13 cellular contexts compared by ENCODE assay signal in the genomic region with DNA sequence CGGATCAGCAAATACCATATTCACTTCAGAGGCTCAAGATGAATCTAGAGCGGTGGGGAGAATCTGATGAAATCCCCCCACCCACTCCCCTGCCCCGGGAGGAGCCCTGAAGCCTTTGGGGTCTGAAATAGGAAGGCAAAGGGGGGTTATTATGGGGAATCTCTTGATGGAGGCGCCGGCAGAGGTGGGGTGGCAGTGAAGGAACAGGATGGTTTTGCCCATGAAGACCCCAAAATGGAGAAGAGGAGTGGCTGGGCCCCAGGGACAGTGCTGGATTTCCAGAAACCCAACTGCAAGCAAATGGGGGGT. TPM values are rescaled to one million over a fixed set of nuclear protein-coding genes. Genes with fewer than 3 reads are reported as not detected.
DNase-seq lines count a peak whose midpoint lies in the region; ATAC-seq and TF ChIP-seq lines count a peak whose summit lies in the region.
"Had no signal": no experiment of that assay in that cellular context is flagged by ENCODE, and none has a peak within 500 bp of the region (broad histone marks: within the 10 kb centered on the region; RNA-seq: fewer than 3 reads in every experiment).

No MANE protein-coding gene starts in this region.

- TF ChIP-seq POLR2A in transverse colon (IDR thresholded peaks at IDR 0.05) = no peak

- peaks cover 51% of the 10 kb centered on the region for H3K4me1 ChIP-seq in GM23338 (ENCODE audit: insufficient read depth)
- H3K4me1 ChIP-seq in naive thymus-derived CD4-positive, alpha-beta T cell (ENCODE audit: control insufficient read depth in 2 of 2, insufficient read depth in 2 of 2, low read length in 2 of 2) = peaks cover 13 to 16% of the 10 kb centered on the region in 2 donors
- peaks cover 14% of the 10 kb centered on the region for H3K4me1 ChIP-seq in mucosa of descending colon (ENCODE audit: low read depth)
- H3K4me1 ChIP-seq in transverse colon = peaks cover 11 to 18% (median 17%) of the 10 kb centered on the region in 4 donors

- H3K36me3 ChIP-seq in GM23338 (ENCODE audit: insufficient read depth) (no peaks in the 10 kb centered on the region), mucosa of descending colon (ENCODE audit: low read depth) (no peaks in the 10 kb centered on the region), transverse colon (no peaks in the 10 kb centered on the region)
- H3K36me3 ChIP-seq in naive thymus-derived CD4-positive, alpha-beta T cell (ENCODE audit: control insufficient read depth in 2 of 3, insufficient read depth in 3 of 3, low read length in 3 of 3) = no peaks in the 10 kb centered on the region
- H3K36me3 ChIP-seq: MG63 had no signal

- H3K79me2 ChIP-seq in GM23338 (replicated peaks; ENCODE audit: insufficient read depth) = no peaks in the 10 kb centered on the region

- H3K27ac ChIP-seq in GM23338 (ENCODE audit: low read depth) = no peak overlapping the region
- no peak overlapping the region for H3K27ac ChIP-seq in naive thymus-derived CD4-positive, alpha-beta T cell (ENCODE audit: low read depth, low read length)
- H3K27ac ChIP-seq in transverse colon = no peak overlapping the region

- intact Hi-C loops in CD14-positive monocyte (cut with micrococcal nuclease) = no loop called here
- intact Hi-C loops in naive thymus-derived CD4-positive, alpha-beta T cell (cut with micrococcal nuclease) = no loop called here
- intact Hi-C loops in mucosa of descending colon (cut with DNase I, micrococcal nuclease) = no loop called here
- intact Hi-C loops in posterior vena cava (cut with DNase I) = no loop called here
- intact Hi-C loops in transverse colon (cut with DNase I; ENCODE audit: low total_unique reads) = no loop called here

- peaks cover 28% of the 10 kb centered on the region for H3F3A ChIP-seq in GM23338 (replicated peaks; ENCODE audit: low read depth)

- H3K9me2 ChIP-seq in GM23338 (ENCODE audit: insufficient read depth) = no peaks in the 10 kb centered on the region

- H3K9me3 ChIP-seq in naive thymus-derived CD4-positive, alpha-beta T cell (ENCODE audit: control insufficient read depth in 2 of 3, low read length in 3 of 3) = no peaks in the 10 kb centered on the region
- no peaks in the 10 kb centered on the region for H3K9me3 ChIP-seq in mucosa of descending colon
- H3K9me3 ChIP-seq in transverse colon = no peaks in the 10 kb centered on the region
- H3K9me3 ChIP-seq: MG63 had no signal

- H3K27me3 Mint-ChIP-seq in CD14-positive monocyte (ENCODE audit: low read depth in 3 of 3) (peaks cover 85 to 98% (median 90%) of the 10 kb centered on the region in 3 donors), GM23338 (ENCODE audit: insufficient read depth, low read depth, poor library complexity) (peaks cover 83% of the 10 kb centered on the region), brain (peaks cover 97% of the 10 kb centered on the region)
- peaks cover 63 to 93% (median 80%) of the 10 kb centered on the region in 5 donors for H3K27me3 Mint-ChIP-seq in naive thymus-derived CD4-positive, alpha-beta T cell

- no peak for TF ChIP-seq EP300 in transverse colon (IDR thresholded peaks at IDR 0.05; ENCODE audit: low read depth)

- POLR2A ChIA-PET in naive thymus-derived CD4-positive, alpha-beta T cell (lab: Charles Lee) = no interaction called here

- peak overlapping the region; percentile 79 for H3K4me3 ChIP-seq in GM23338
- no peak overlapping the region for H3K4me3 ChIP-seq in naive thymus-derived CD4-positive, alpha-beta T cell (ENCODE audit: low read length)
- no peak overlapping the region for H3K4me3 ChIP-seq in mucosa of descending colon
- no peak overlapping the region for H3K4me3 ChIP-seq in transverse colon
- H3K4me3 ChIP-seq: GM12878, MG63 had no signal

- H3K27ac Mint-ChIP-seq in CD14-positive monocyte (no peak overlapping the region), GM23338 (no peak overlapping the region), brain (peak overlapping the region in 3 of 5 experiments; percentile 86 to 95 (median 89))
- no peak overlapping the region for H3K27ac Mint-ChIP-seq in naive thymus-derived CD4-positive, alpha-beta T cell
- H3K27ac Mint-ChIP-seq: dendritic cell treated with granulocyte-macrophage colony-stimulating factor and Interleukin-4, amounts not matched to agents 40 ng/mL and 50 ng/mL, for 4 days had no signal

- H3K27me3 ChIP-seq in GM23338 (ENCODE audit: insufficient read depth) (peaks cover 97% of the 10 kb centered on the region), transverse colon (peaks cover 98% of the 10 kb centered on the region)
- H3K27me3 ChIP-seq in naive thymus-derived CD4-positive, alpha-beta T cell (ENCODE audit: control insufficient read depth in 2 of 2, insufficient read depth in 2 of 2, low read length in 2 of 2) = peaks cover 16 to 49% of the 10 kb centered on the region in 2 donors

- 4 to 20% methylated on average over 5 of the region's 5 CpGs for WGBS in transverse colon (ENCODE audit: low coverage in 1 of 2), 2 donors

- CTCF ChIA-PET in naive thymus-derived CD4-positive, alpha-beta T cell (lab: Charles Lee) = no interaction called here

- peak overlapping the region; percentile 89 for H3K4me2 ChIP-seq in GM23338

- H3K9me3 Mint-ChIP-seq in CD14-positive monocyte = peaks cover 2 to 31% (median 10%) of the 10 kb centered on the region in 7 donors
- no peaks in the 10 kb centered on the region for H3K9me3 Mint-ChIP-seq in GM23338
- no peaks in the 10 kb centered on the region for H3K9me3 Mint-ChIP-seq in brain
- peaks cover 0 to 2% (median 0%) of the 10 kb centered on the region in 11 donors for H3K9me3 Mint-ChIP-seq in naive thymus-derived CD4-positive, alpha-beta T cell
- H3K9me3 Mint-ChIP-seq: dendritic cell treated with granulocyte-macrophage colony-stimulating factor and Interleukin-4, amounts not matched to agents 40 ng/mL and 50 ng/mL, for 4 days had no signal

- TF ChIP-seq CTCF in CD14-positive monocyte (IDR thresholded peaks at IDR 0.05) = no peak
- TF ChIP-seq CTCF in GM23338 (conservative IDR thresholded peaks at IDR 0.05; ENCODE audit: low read depth in 2 of 2) = no peak
- TF ChIP-seq CTCF in brain (conservative IDR thresholded peaks at IDR 0.05) = no peak
- TF ChIP-seq CTCF in mucosa of descending colon (IDR thresholded peaks at IDR 0.05) = no peak
- TF ChIP-seq CTCF in transverse colon (IDR thresholded peaks at IDR 0.05) = no peak

- DNase-seq in CD14-positive monocyte (ENCODE audit: low spot score) (no peak), GM23338 (ENCODE audit: low spot score) (no peak), mucosa of descending colon (no peak), posterior vena cava (ENCODE audit: low spot score) (no peak), KBM-7 (no peak), transverse colon (no peak)
- no peak for DNase-seq in naive thymus-derived CD4-positive, alpha-beta T cell
- DNase-seq: MG63 had no signal

- no peaks in the 10 kb centered on the region for H4K20me1 ChIP-seq in GM23338 (replicated peaks; ENCODE audit: insufficient read depth)

- H2AFZ ChIP-seq in GM23338 = no peak overlapping the region

- H3K4me1 Mint-ChIP-seq in CD14-positive monocyte = peaks cover 35% of the 10 kb centered on the region
- H3K4me1 Mint-ChIP-seq in GM23338 = peaks cover 69% of the 10 kb centered on the region
- H3K4me1 Mint-ChIP-seq in brain = peaks cover 46% of the 10 kb centered on the region
- H3K4me1 Mint-ChIP-seq in naive thymus-derived CD4-positive, alpha-beta T cell = peaks cover 6 to 29% (median 17%) of the 10 kb centered on the region in 7 donors

- no peak for ATAC-seq in GM23338
- no peak for ATAC-seq in naive thymus-derived CD4-positive, alpha-beta T cell
- no peak for ATAC-seq in mucosa of descending colon
- ATAC-seq: GM12878 had no signal

- H3K36me3 Mint-ChIP-seq in CD14-positive monocyte (peaks cover 3 to 4% of the 10 kb centered on the region in 2 donors), GM23338 (ENCODE audit: low read depth) (no peaks in the 10 kb centered on the region), brain (no peaks in the 10 kb centered on the region)
- H3K36me3 Mint-ChIP-seq in naive thymus-derived CD4-positive, alpha-beta T cell = peaks cover 0 to 6% (median 0%) of the 10 kb centered on the region in 5 donors

- in situ Hi-C loops in KBM-7 (cut with MboI; ENCODE audit: low pct_unique_long_range_greater_than_20kb, low sequenced_read_pairs) = loop anchor here (25.0 kb wide), 1 partner anchor 831 kb away; the partner anchor contains the start of gene STH
- in situ Hi-C loops in transverse colon (cut with MboI; ENCODE audit: low pct_ligation_motif_present in 1 of 4, low pct_unique_long_range_greater_than_20kb in 1 of 4, low sequenced_read_pairs in 3 of 4) = no loop called here

- H3K4me3 Mint-ChIP-seq in CD14-positive monocyte = peak overlapping the region; percentile 4 to 65
- H3K4me3 Mint-ChIP-seq in GM23338 = peak overlapping the region; percentile 72
- H3K4me3 Mint-ChIP-seq in brain = peak overlapping the region in 4 of 5 experiments; percentile 75 to 96 (median 90)
- peak overlapping the region in 9 of 10 donors; percentile 5 to 80 (median 73) for H3K4me3 Mint-ChIP-seq in naive thymus-derived CD4-positive, alpha-beta T cell

TF ChIP-seq in GM23338, 12 proteins besides CTCF, POLR2A, EP300 and RAD21:
- TF ChIP-seq EZH2 (IDR thresholded peaks at IDR 0.05; ENCODE audit: low read depth, unreplicated experiment) = peak; percentile 47
- no peak for TF ChIP-seq STAT1 (IDR thresholded peaks at IDR 0.05; ENCODE audit: unreplicated experiment)
TF ChIP-seq in GM23338: peak in this region for 1.

RNA-seq across cellular contexts. Expression of gene WNT3, which starts 0.6 kb away (rescaled TPM):
- polyA plus RNA-seq in CD14-positive monocyte (not detected), GM23338 (2016; fragmentation: Nextera tagmentation; extraction: Ambion mirVana) (2.8 and 3.4 TPM in 2 replicates), brain (ENCODE audit: insufficient read depth, low read depth, low replicate concordance) (4.6 TPM)
- total RNA-seq in GM23338 (2014; rRNA removed; shearing (Covaris generic)) = 2.7 and 3.6 TPM in 2 replicates
- under 1 TPM in 1 of 5 experiments, not detected in 4; 0.24 TPM for total RNA-seq in naive thymus-derived CD4-positive, alpha-beta T cell
- under 1 TPM in 1 of 2 donors, not detected in 1; 0.07 TPM for polyA plus RNA-seq in naive thymus-derived CD4-positive, alpha-beta T cell
- total RNA-seq in mucosa of descending colon (1 to 10 TPM in 1 of 3 donors, under 1 TPM in 2; 0.29 to 1.1 (median 0.41) TPM), posterior vena cava (under 1 TPM; 0.32 to 0.81 TPM), transverse colon (under 1 TPM in 2 of 4 donors, not detected in 2; 0.27 to 0.48 TPM)
- total RNA-seq: GM12878 had no signal

RNA-seq across cellular contexts. Expression of gene WNT9B, which starts 33.5 kb away (rescaled TPM):
- polyA plus RNA-seq in CD14-positive monocyte (under 1 TPM in 1 of 2 donors, not detected in 1; 0.19 TPM), GM23338 (2016; fragmentation: Nextera tagmentation; extraction: Ambion mirVana) (not detected in 2 replicates), brain (ENCODE audit: insufficient read depth, low read depth, low replicate concordance) (not detected)
- 0.17 and 0.62 TPM in 2 replicates for total RNA-seq in GM23338 (2014; rRNA removed; shearing (Covaris generic))
- not detected for total RNA-seq in naive thymus-derived CD4-positive, alpha-beta T cell
- not detected for polyA plus RNA-seq in naive thymus-derived CD4-positive, alpha-beta T cell
- total RNA-seq in mucosa of descending colon (under 1 TPM in 1 of 3 donors, not detected in 2; 0.22 TPM), posterior vena cava (1 to 10 TPM; 1.8 to 7.5 TPM), transverse colon (not detected)
- total RNA-seq: GM12878, mononuclear cell, urinary bladder had no signal
- polyA plus RNA-seq: GM12878 had no signal

Comparison
In these comparisons a context has a peak if more than half of its experiments do, and no peak if none do; other contexts are left out.
1. H3K27ac Mint-ChIP-seq: peak in brain (3 of 5); none in CD14-positive monocyte (0 of 7), GM23338 (single experiment) and naive thymus-derived CD4-positive, alpha-beta T cell (0 of 9).
2. H3K4me3 Mint-ChIP-seq: peak in every context shown above with its lines; median percentile 90 in brain; 73 in naive thymus-derived CD4-positive, alpha-beta T cell; 72 in GM23338; 34 in CD14-positive monocyte.